Comparison of ENCODE assay signal across 1 cellular context in genomic region chr7:137981175-137981574, GRCh38.
TF ChIP-seq lines count a peak whose summit lies in the region.

No MANE protein-coding gene starts in this region.

TF ChIP-seq in GM23338, 12 proteins besides CTCF, POLR2A, EP300 and RAD21 (continued from another document):
- TF ChIP-seq JUNB (IDR thresholded peaks at IDR 0.05; ENCODE audit: unreplicated experiment) (no peak), ETS1 (IDR thresholded peaks at IDR 0.05) (no peak), NANOG (IDR thresholded peaks at IDR 0.05; ENCODE audit: borderline replicate concordance) (no peak), CREB1 (CRISPR knock-in tag; IDR thresholded peaks at IDR 0.05; ENCODE audit: low read depth) (no peak), ZNF331 (CRISPR knock-in tag; IDR thresholded peaks at IDR 0.05; ENCODE audit: low read depth) (no peak), STAT1 (IDR thresholded peaks at IDR 0.05; ENCODE audit: unreplicated experiment) (no peak), EZH2phosphoT487 (IDR thresholded peaks at IDR 0.05; ENCODE audit: unreplicated experiment) (no peak), POLR2AphosphoS5 (IDR thresholded peaks at IDR 0.05; ENCODE audit: low read depth) (no peak), ZNF462 (CRISPR knock-in tag; IDR thresholded peaks at IDR 0.05) (no peak), EZH2 (IDR thresholded peaks at IDR 0.05; ENCODE audit: low read depth, unreplicated experiment) (no peak)
TF ChIP-seq in GM23338: peak in this region for 0.
